17 cellular contexts compared by ENCODE assay signal in the genomic region with DNA sequence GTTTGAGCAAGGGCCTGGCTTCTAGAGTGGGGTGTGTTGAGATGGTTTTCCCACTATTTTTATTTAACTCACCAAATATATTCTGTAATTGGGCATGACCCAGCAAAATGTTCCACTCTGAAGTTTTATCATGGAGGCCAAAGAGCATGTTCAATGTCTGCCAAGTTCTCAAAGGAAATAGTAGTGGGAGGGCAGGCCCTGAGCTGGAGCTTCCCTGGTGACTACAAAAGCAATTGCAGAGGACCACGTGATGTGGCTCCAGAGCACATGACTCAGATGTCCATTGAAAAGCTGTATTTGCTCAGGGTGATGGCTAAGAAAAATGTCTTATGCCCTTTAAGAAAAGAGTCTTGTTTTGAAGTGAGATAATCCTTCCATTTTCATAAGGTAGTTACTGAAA.
DNase-seq lines count a peak whose midpoint lies in the region; ATAC-seq and TF ChIP-seq lines count a peak whose summit lies in the region.
"Had no signal": no experiment of that assay in that cellular context is flagged by ENCODE, and none has a peak within 500 bp of the region (broad histone marks: within the 10 kb centered on the region; RNA-seq: fewer than 3 reads in every experiment).

No MANE protein-coding gene starts in this region.

- in situ Hi-C loops in KBM-7 (cut with MboI; ENCODE audit: low pct_unique_long_range_greater_than_20kb, low sequenced_read_pairs) (no loop called here), mammary epithelial cell (cut with MboI; ENCODE audit: low sequenced_read_pairs in 2 of 2) (no loop called here)

- no peaks in the 10 kb centered on the region for H4K20me1 ChIP-seq in mammary epithelial cell (ENCODE audit: insufficient read depth, low read length)

- H3K79me2 ChIP-seq in mammary epithelial cell (ENCODE audit: insufficient read depth, low read length), result no peaks in the 10 kb centered on the region

- intact Hi-C loops in posterior vena cava (cut with DNase I), result no loop called here
- intact Hi-C loops in mammary epithelial cell (cut with micrococcal nuclease), result no loop called here

- 86% methylated on average over 1 of the region's 1 CpG for WGBS in mammary epithelial cell (ENCODE audit: low coverage, missing lambda C conversion rate)

- TF ChIP-seq CTCF in fibroblast of the aortic adventitia (IDR thresholded peaks at IDR 0.05; ENCODE audit: insufficient read depth, low read length) (no peak), mammary epithelial cell (conservative IDR thresholded peaks at IDR 0.05 in 1 of 2, IDR thresholded peaks at IDR 0.05 in 1 of 2; ENCODE audit: extremely low read depth in 1 of 2, insufficient read depth in 1 of 2, low read depth in 1 of 2, low read length in 2 of 2) (no peak)

- H3K36me3 ChIP-seq in mammary epithelial cell (ENCODE audit: insufficient read depth, low read length), result no peaks in the 10 kb centered on the region
- H3K36me3 ChIP-seq: WERI-Rb-1 had no signal

- no peak overlapping the region for H3K4me2 ChIP-seq in mammary epithelial cell (ENCODE audit: insufficient read depth, low read depth, low read length)

- no peaks in the 10 kb centered on the region for H3K4me1 ChIP-seq in mammary epithelial cell (ENCODE audit: insufficient read depth, low read length)

- no peaks in the 10 kb centered on the region for H3K27me3 ChIP-seq in mammary epithelial cell (ENCODE audit: insufficient read depth, low read length)

- no TSS peak for BruUV-seq in mammary epithelial cell (replicated peaks; lab: Mats Ljungman, UMichigan)

- peak; percentile 6 for DNase-seq in COLO829 (ENCODE audit: low spot score)
- DNase-seq in amniotic epithelial cell (ENCODE audit: low read depth), result peak; percentile 22
- peak; percentile 80 for DNase-seq in fibroblast of the aortic adventitia (ENCODE audit: low read depth)
- peak; percentile 85 for DNase-seq in posterior vena cava (ENCODE audit: low spot score)
- DNase-seq in KBM-7, result no peak
- no peak for DNase-seq in NCI-H146 (lab: John Stamatoyannopoulos, UW)
- DNase-seq in mammary epithelial cell, result no peak
- DNase-seq: activated CD4-positive, alpha-beta T cell treated with anti-CD3 and anti-CD28 coated beads, Interleukin-2, amount 50 U/mL, for 48 hours; activated naive CD4-positive, alpha-beta T cell treated with anti-CD3 and anti-CD28 coated beads for 36 hours; activated T-cell treated with anti-CD3 and anti-CD28 coated beads for 4 hours; DMS53; NCI-H1930; stimulated activated CD8-positive, alpha-beta memory T cell treated with anti-CD3 and anti-CD28 coated beads, Interleukin-4, amount 100 ng/mL, for 48 hours; substantia nigra; WERI-Rb-1 had no signal

- no peaks in the 10 kb centered on the region for H3K9me3 ChIP-seq in mammary epithelial cell (replicated peaks; ENCODE audit: insufficient read depth, low read length)

- H3K27ac ChIP-seq in mammary epithelial cell (ENCODE audit: insufficient read depth, low read depth, low read length), result no peak overlapping the region
- H3K27ac ChIP-seq: WERI-Rb-1 had no signal

- ATAC-seq in HG03108 (IDR thresholded peaks at IDR 0.05; ENCODE audit: unreplicated experiment), result no peak

- H3K9ac ChIP-seq in mammary epithelial cell (ENCODE audit: insufficient read depth, low read length), result no peak overlapping the region

- dilution Hi-C loops in mammary epithelial cell (cut with HindIII; ENCODE audit: low sequenced_read_pairs), result no loop called here

- no peak overlapping the region for H2AFZ ChIP-seq in mammary epithelial cell (ENCODE audit: low read depth, low read length)

- H3K4me3 ChIP-seq in fibroblast of the aortic adventitia (ENCODE audit: low read depth, low read length), result no peak overlapping the region
- no peak overlapping the region for H3K4me3 ChIP-seq in mammary epithelial cell (replicated peaks in 1 of 3; ENCODE audit: insufficient read depth in 1 of 3, low read depth in 2 of 3, low read length in 3 of 3)
- H3K4me3 ChIP-seq: lung had no signal

- CTCF ChIA-PET in mammary epithelial cell (lab: Charles Lee; ENCODE audit: low non-redundant PET), result no interaction called here

Comparison
In these comparisons a context has a peak if more than half of its experiments do, and no peak if none do; other contexts are left out.
1. DNase-seq: peak in COLO829 (single experiment), amniotic epithelial cell (single experiment), fibroblast of the aortic adventitia (single experiment) and posterior vena cava (single experiment); none in KBM-7 (single experiment), NCI-H146 (single experiment) and mammary epithelial cell (single experiment).